ENCODE assay signal across 8 cellular contexts in the genomic region with DNA sequence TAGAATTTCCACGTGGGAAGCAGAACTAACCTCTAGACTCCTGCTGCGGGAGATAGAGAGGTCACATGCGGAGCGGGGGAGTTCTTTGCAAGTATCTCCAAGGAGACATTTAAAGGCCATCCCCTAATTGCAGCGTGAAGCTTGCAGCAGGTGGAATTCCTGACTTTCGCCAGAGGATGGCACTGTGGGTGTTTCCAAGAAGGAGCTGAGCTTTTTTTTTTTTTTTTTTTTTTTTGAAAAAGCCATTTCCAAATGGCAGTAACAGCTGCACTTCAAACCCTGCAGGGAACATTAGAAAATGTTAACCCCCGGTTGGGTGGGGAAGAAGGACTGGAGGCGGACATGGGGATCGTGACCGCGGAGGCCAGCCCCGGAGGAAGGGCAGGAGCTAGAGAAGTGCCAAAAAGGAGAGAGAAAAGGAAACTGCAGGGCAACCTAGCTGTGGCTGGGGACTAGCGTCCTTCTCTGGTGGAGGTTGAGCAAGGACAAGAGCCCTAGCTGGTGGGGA.
DNase-seq lines count a peak whose midpoint lies in the region; ATAC-seq and TF ChIP-seq lines count a peak whose summit lies in the region.

No MANE protein-coding gene starts in this region.

- H3K9me3 ChIP-seq in right lobe of liver, result no peaks in the 10 kb centered on the region
- no peaks in the 10 kb centered on the region for H3K9me3 ChIP-seq in thyroid gland

- H3K4me3 ChIP-seq in dorsolateral prefrontal cortex (peak overlapping the region in 56 of 59 donors; percentile 3 to 69 (median 42)), right lobe of liver (peak overlapping the region; percentile 21 to 36 (median 25)), thyroid gland (replicated peaks in 1 of 3) (no peak overlapping the region)

- H3K36me3 ChIP-seq in right lobe of liver, result no peaks in the 10 kb centered on the region
- H3K36me3 ChIP-seq in thyroid gland, result no peaks in the 10 kb centered on the region

- no peaks in the 10 kb centered on the region for H3K4me1 ChIP-seq in right lobe of liver
- H3K4me1 ChIP-seq in thyroid gland, result peaks cover 0 to 4% of the 10 kb centered on the region in 2 donors

- ATAC-seq in activated T-cell treated with anti-CD3 and anti-CD28 coated beads, Interleukin-2, amount 50 U/mL, for 4 hours, result no peak
- ATAC-seq in right lobe of liver (peak; percentile 77 to 86 (median 78)), GM19452 (IDR thresholded peaks at IDR 0.05; ENCODE audit: unreplicated experiment) (no peak)

- H3K27me3 Mint-ChIP-seq in activated T-cell treated with anti-CD3 and anti-CD28 coated beads, Interleukin-2, amount 50 U/mL, for 4 hours (ENCODE audit: low read depth), result peaks cover 12% of the 10 kb centered on the region

- POLR2A ChIA-PET in RWPE1 (lab: Yijun Ruan, JAX; ENCODE audit: low non-redundant PET), result no interaction called here

- under 1% methylated on average over 13 of the region's 13 CpGs for WGBS in right lobe of liver (ENCODE audit: insufficient coverage, low coverage, low lambda C conversion rate, missing lambda C conversion rate)
- WGBS in thyroid gland, 2 donors, result 1 to 5% methylated on average over 13 of the region's 13 CpGs

- peak; percentile 24 to 25 for DNase-seq in activated T-cell treated with anti-CD3 and anti-CD28 coated beads, Interleukin-2, amount 50 U/mL, for 48 hours
- DNase-seq in activated T-cell treated with anti-CD3 and anti-CD28 coated beads, Interleukin-2, amount 50 U/mL, for 4 hours, result no peak
- peak; percentile 68 for DNase-seq in M059J (ENCODE audit: low read depth)
- DNase-seq in RWPE1 (ENCODE audit: low spot score), result peak; percentile 64
- peak in 8 of 10 donors; percentile 36 to 66 (median 55) for DNase-seq in dorsolateral prefrontal cortex
- DNase-seq in right lobe of liver, result peak; percentile 44 to 62 (median 59)
- DNase-seq in thyroid gland, result peak; percentile 63 to 65

- CTCF ChIA-PET in RWPE1 (lab: Yijun Ruan, JAX), result interaction anchor here (0.6 to 1.7 kb wide), 10 partner anchors 10 to 1868 kb away, joined by 3 to 15 read pairs (median 4); no protein-coding TSS in a partner anchor

- H3K27ac ChIP-seq in RWPE1, result no peak overlapping the region
- H3K27ac ChIP-seq in dorsolateral prefrontal cortex, result peak overlapping the region in 1 of 59 donors; percentile 36
- no peak overlapping the region for H3K27ac ChIP-seq in right lobe of liver
- no peak overlapping the region for H3K27ac ChIP-seq in thyroid gland

- peaks cover 5% of the 10 kb centered on the region for H3K4me1 Mint-ChIP-seq in activated T-cell treated with anti-CD3 and anti-CD28 coated beads, Interleukin-2, amount 50 U/mL, for 4 hours (ENCODE audit: low read depth)

- H3K9me3 Mint-ChIP-seq in activated T-cell treated with anti-CD3 and anti-CD28 coated beads, Interleukin-2, amount 50 U/mL, for 4 hours, result no peaks in the 10 kb centered on the region

- TF ChIP-seq POLR2A in right lobe of liver (IDR thresholded peaks at IDR 0.05), result no peak
- TF ChIP-seq POLR2A in thyroid gland (IDR thresholded peaks at IDR 0.05), result no peak

- intact Hi-C loops in dorsolateral prefrontal cortex (cut with DNase I) (loop anchor here in 1 of 2 donors (10.0 kb wide), 1 partner anchor 141 kb away; no protein-coding TSS in a partner anchor), right lobe of liver (cut with DNase I) (no loop called here), thyroid gland (cut with DNase I) (no loop called here)

- H3K27me3 ChIP-seq in dorsolateral prefrontal cortex, result peaks cover 0 to 5% (median 0%) of the 10 kb centered on the region in 45 donors
- H3K27me3 ChIP-seq in right lobe of liver, result no peaks in the 10 kb centered on the region
- no peaks in the 10 kb centered on the region for H3K27me3 ChIP-seq in thyroid gland

- no peak overlapping the region for H3K4me3 Mint-ChIP-seq in activated T-cell treated with anti-CD3 and anti-CD28 coated beads, Interleukin-2, amount 50 U/mL, for 4 hours

- TF ChIP-seq CTCF in RWPE1 (conservative IDR thresholded peaks at IDR 0.05; ENCODE audit: low read depth) (peak; percentile 70), dorsolateral prefrontal cortex (IDR thresholded peaks at IDR 0.05 in 54 of 56, conservative IDR thresholded peaks at IDR 0.05 in 2 of 56; ENCODE audit: low read depth in 1 of 56, partially characterized antibody in 56 of 56) (peak; percentile 44 to 87 (median 74)), right lobe of liver (IDR thresholded peaks at IDR 0.05) (peak; percentile 38 to 72 (median 64)), thyroid gland (IDR thresholded peaks at IDR 0.05) (peak; percentile 21 to 81 (median 54))

- no peaks in the 10 kb centered on the region for H3K36me3 Mint-ChIP-seq in activated T-cell treated with anti-CD3 and anti-CD28 coated beads, Interleukin-2, amount 50 U/mL, for 4 hours (ENCODE audit: insufficient read depth)

Comparison
In these comparisons a context has a peak if more than half of its experiments do, and no peak if none do; other contexts are left out.
1. ATAC-seq: peak in right lobe of liver (4 of 4); none in activated T-cell treated with anti-CD3 and anti-CD28 coated beads, Interleukin-2, amount 50 U/mL, for 4 hours (0 of 2) and GM19452 (single experiment).
2. H3K4me3 ChIP-seq: peak in dorsolateral prefrontal cortex (56 of 59) and right lobe of liver (3 of 3); none in thyroid gland (0 of 3).
3. Peak in every context shown above with its lines, with median percentiles within 50 percentile points of each other: CTCF ChIP-seq.